In genomic region chr11:61626580-61627380, GRCh38 we compare ENCODE assay signal across 11 cellular contexts. TPM values are rescaled to one million over a fixed set of nuclear protein-coding genes. Genes with fewer than 3 reads are reported as not detected.
DNase-seq lines count a peak whose midpoint lies in the region; ATAC-seq and TF ChIP-seq lines count a peak whose summit lies in the region.
"Had no signal": no experiment of that assay in that cellular context is flagged by ENCODE, and none has a peak within 500 bp of the region (broad histone marks: within the 10 kb centered on the region; RNA-seq: fewer than 3 reads in every experiment).

No MANE protein-coding gene starts in this region.

- no peaks in the 10 kb centered on the region for H3K27me3 Mint-ChIP-seq in WTC11 (ENCODE audit: low read depth)

- peaks cover 53% of the 10 kb centered on the region for H3K4me1 Mint-ChIP-seq in WTC11

- peak; percentile 81 for ATAC-seq in WTC11
- no peak for ATAC-seq in HG03095 (IDR thresholded peaks at IDR 0.05; ENCODE audit: unreplicated experiment)
- ATAC-seq: activated naive CD4-positive, alpha-beta T cell treated with anti-CD3 and anti-CD28 coated beads, Interleukin-2, amount 50 U/mL, for 72 hours had no signal

- no peak for TF ChIP-seq CTCF in WTC11 (IDR thresholded peaks at IDR 0.05)
- TF ChIP-seq CTCF in GM10248 (IDR thresholded peaks at IDR 0.05; ENCODE audit: control extremely low read depth, extremely low read depth, low read depth, missing control alignments), result no peak
- no peak for TF ChIP-seq CTCF in coronary artery (IDR thresholded peaks at IDR 0.05)
- TF ChIP-seq CTCF in ovary (IDR thresholded peaks at IDR 0.05), result no peak

- TF ChIP-seq POLR2A in ovary (IDR thresholded peaks at IDR 0.05), result no peak

- no peaks in the 10 kb centered on the region for H3K27me3 ChIP-seq in ovary

- TF ChIP-seq EP300 in ovary (IDR thresholded peaks at IDR 0.05), result no peak

- H3K4me3 Mint-ChIP-seq in WTC11, result peak overlapping the region; percentile 19; the same call in 1 of the 2 replicates

- H3K4me3 ChIP-seq in coronary artery (no peak overlapping the region), ovary (no peak overlapping the region)

- 63 to 64% (median 63%) methylated on average over 10 of the region's 10 CpGs for WGBS in ovary, 3 donors

- no peaks in the 10 kb centered on the region for H3K9me3 Mint-ChIP-seq in WTC11
- H3K9me3 Mint-ChIP-seq: activated naive CD4-positive, alpha-beta T cell treated with anti-CD3 and anti-CD28 coated beads, Interleukin-2, amount 50 U/mL, for 72 hours had no signal

- H3K27ac ChIP-seq in coronary artery (no peak overlapping the region), ovary (no peak overlapping the region)

- no peaks in the 10 kb centered on the region for H3K9me3 ChIP-seq in ovary

- H3K4me1 ChIP-seq in ovary (ENCODE audit: insufficient read depth), result no peaks in the 10 kb centered on the region

- H3K36me3 ChIP-seq in ovary, result no peaks in the 10 kb centered on the region

- CTCF ChIA-PET in WTC11 (lab: Charles Lee), result interaction anchor here (0.6 to 5.3 kb wide), 25 partner anchors 11 to 191 kb away, joined by 3 to 86 read pairs (median 10); partner anchors contain the start of gene LRRC10B
- CTCF ChIA-PET in GM10248 (lab: Yijun Ruan, JAX), result interaction anchor here (1.5 to 4.3 kb wide), 5 partner anchors 12 to 179 kb away, joined by 5 to 36 read pairs (median 6); no protein-coding TSS in a partner anchor

- POLR2A ChIA-PET in WTC11 (lab: Charles Lee) (interaction anchor here (1.1 to 1.3 kb wide), 2 partner anchors 90 to 110 kb away, joined by 3 read pairs; no protein-coding TSS in a partner anchor), GM10248 (lab: Yijun Ruan, JAX) (no interaction called here)

- peak overlapping the region; percentile 99 for H3K27ac Mint-ChIP-seq in WTC11
- H3K27ac Mint-ChIP-seq: activated naive CD4-positive, alpha-beta T cell treated with anti-CD3 and anti-CD28 coated beads, Interleukin-2, amount 50 U/mL, for 72 hours had no signal

- intact Hi-C loops in ovary (cut with DNase I), result loop anchor here in 1 of 4 donors (10.0 kb wide), 1 partner anchor 82 kb away; no protein-coding TSS in a partner anchor

- DNase-seq in HT-29 (ENCODE audit: low spot score) (peak; percentile 97), WTC11 (ENCODE audit: low spot score) (peak; percentile 82), hepatic stellate cell (ENCODE audit: low spot score) (peak; percentile 79), renal cortical epithelial cell (ENCODE audit: low read depth) (peak; percentile 56), GM10248 (ENCODE audit: extremely low spot score) (no peak), coronary artery (ENCODE audit: low spot score) (no peak), ovary (no peak)
- DNase-seq: DND-41, NCI-H2171 had no signal

- no peaks in the 10 kb centered on the region for H3K36me3 Mint-ChIP-seq in WTC11
- H3K36me3 Mint-ChIP-seq: activated naive CD4-positive, alpha-beta T cell treated with anti-CD3 and anti-CD28 coated beads, Interleukin-2, amount 50 U/mL, for 72 hours had no signal

TF ChIP-seq in WTC11, 78 proteins besides CTCF, POLR2A, EP300 and RAD21 (continues in another document):
- no peak for TF ChIP-seq ZMAT4 (CRISPR knock-in tag; IDR thresholded peaks at IDR 0.05)
- no peak for TF ChIP-seq MYBL2 (CRISPR knock-in tag; IDR thresholded peaks at IDR 0.05)
- TF ChIP-seq PRDM15 (CRISPR knock-in tag; IDR thresholded peaks at IDR 0.05), result no peak
- TF ChIP-seq ZNF512 (CRISPR knock-in tag; IDR thresholded peaks at IDR 0.05; ENCODE audit: borderline replicate concordance), result no peak
- TF ChIP-seq USF2 (CRISPR knock-in tag; IDR thresholded peaks at IDR 0.05), result peak; percentile 77
- TF ChIP-seq ZNF416 (CRISPR knock-in tag; IDR thresholded peaks at IDR 0.05), result no peak
- TF ChIP-seq FOXK1 (CRISPR knock-in tag; IDR thresholded peaks at IDR 0.05), result peak; percentile 63; the same call in 1 of the 2 replicates
- TF ChIP-seq ATF6 (CRISPR knock-in tag; IDR thresholded peaks at IDR 0.05), result no peak
- 0 out of 2 replicates have a peak, but pooled peaks have one; percentile 17 for TF ChIP-seq ZNF396 (CRISPR knock-in tag; IDR thresholded peaks at IDR 0.05; ENCODE audit: borderline replicate concordance)
- TF ChIP-seq TEAD1 (CRISPR knock-in tag; IDR thresholded peaks at IDR 0.05), result 0 out of 2 replicates have a peak, but pooled peaks have one; percentile 32
- peak; percentile 72 for TF ChIP-seq ZNF121 (CRISPR knock-in tag; IDR thresholded peaks at IDR 0.05)
- no peak for TF ChIP-seq GTF2I (CRISPR knock-in tag; conservative IDR thresholded peaks at IDR 0.05)

RNA-seq across cellular contexts. Expression of gene SYT7, which starts 45.9 kb away (rescaled TPM):
- total RNA-seq in HT-29 (2014; rRNA removed; shearing (Covaris generic)), result 13.2 and 14.8 TPM in 2 replicates
- total RNA-seq in WTC11 (2021), result 12.5 to 18.9 TPM (median 18.2 TPM) in 3 replicates
- 0.35 TPM in 1 of 2 replicates, not detected in the other for total RNA-seq in renal cortical epithelial cell
- total RNA-seq in ovary, result 1 to 10 TPM in 5 of 7 donors, under 1 TPM in 2; 0.24 to 4.6 (median 1.5) TPM
- 1 to 10 TPM; 1.7 to 4.9 TPM for polyA plus RNA-seq in ovary
- total RNA-seq: activated naive CD4-positive, alpha-beta T cell treated with anti-CD3 and anti-CD28 coated beads, Interleukin-2, amount 50 U/mL, for 72 hours had no signal

RNA-seq across cellular contexts. Expression of gene DAGLA, which starts 53.4 kb away (rescaled TPM):
- total RNA-seq in HT-29 (2014; rRNA removed; shearing (Covaris generic)), result 9.2 and 9.7 TPM in 2 replicates
- total RNA-seq in WTC11 (2021), result 3.1 to 3.4 TPM (median 3.4 TPM) in 3 replicates
- 1.7 and 6.8 TPM in 2 replicates for total RNA-seq in renal cortical epithelial cell
- 1 to 10 TPM in 6 of 7 donors, under 1 TPM in 1; 0.48 to 4.4 (median 1.9) TPM for total RNA-seq in ovary
- under 1 TPM; 0.40 to 0.77 TPM for polyA plus RNA-seq in ovary

Comparison
In these comparisons a context has a peak if more than half of its experiments do, and no peak if none do; other contexts are left out.
1. DNase-seq: peak in HT-29 (single experiment), WTC11 (single experiment), hepatic stellate cell (single experiment) and renal cortical epithelial cell (single experiment); none in GM10248 (single experiment), coronary artery (single experiment) and ovary (0 of 5).